15 cellular contexts compared by ENCODE assay signal in genomic region chr17:79438936-79439335, GRCh38.
"Had no signal": no experiment of that assay in that cellular context is flagged by ENCODE, and none has a peak within 500 bp of the region (broad histone marks: within the 10 kb centered on the region; RNA-seq: fewer than 3 reads in every experiment).

No MANE protein-coding gene starts in this region.

- DNase-seq: KBM-7, MV-4-11, NCI-H1048, NCI-H1105, NCI-H1436 treated with DMSO at 0.1 percent for 48 hours, NCI-H1694, NCI-H187 treated with DMSO at 0.1 percent for 48 hours, NCI-H2029 treated with DMSO at 0.1 percent for 48 hours, NCI-H2171 treated with DMSO at 0.1 percent for 48 hours, NCI-H446 treated with DMSO at 0.1 percent for 48 hours, NCI-H510A treated with DMSO at 0.1 percent for 48 hours, RPMI8226, SHP77, SK-N-SH, SW 1271 had no signal

- H3K9ac ChIP-seq: SK-N-SH had no signal

- H3K4me2 ChIP-seq: SK-N-SH had no signal

- H3K9me3 ChIP-seq: SK-N-SH had no signal
